In genomic region chr2:39913648-39914456, GRCh38 we compare ENCODE assay signal across 8 cellular contexts.
DNase-seq lines count a peak whose midpoint lies in the region; ATAC-seq, FAIRE-seq and TF ChIP-seq lines count a peak whose summit lies in the region.

No MANE protein-coding gene starts in this region.

- H3K4me1 Mint-ChIP-seq in activated CD8-positive, alpha-beta memory T cell treated with anti-CD3 and anti-CD28 coated beads, Interleukin-2, amount 10 ng/mL, durations not matched to agents 7 days and 5 days: peaks cover 21% of the 10 kb centered on the region

- TF ChIP-seq CTCF in Loucy (conservative IDR thresholded peaks at IDR 0.05; ENCODE audit: low read length): peak; percentile 90
- TF ChIP-seq CTCF in Peyer's patch (IDR thresholded peaks at IDR 0.05): peak; percentile 12 to 85 (median 66)

- H3K36me3 Mint-ChIP-seq in activated CD8-positive, alpha-beta memory T cell treated with anti-CD3 and anti-CD28 coated beads, Interleukin-2, amount 10 ng/mL, durations not matched to agents 7 days and 5 days: peaks cover 2% of the 10 kb centered on the region

- H3K27me3 ChIP-seq in H7 (ENCODE audit: control insufficient read depth, insufficient read depth, low read length) (no peaks in the 10 kb centered on the region), Loucy (ENCODE audit: insufficient read depth, low read length, poor library complexity, severe bottlenecking) (no peaks in the 10 kb centered on the region), Peyer's patch (no peaks in the 10 kb centered on the region)

- H3K79me2 ChIP-seq in Loucy (ENCODE audit: insufficient read depth, low read length): no peaks in the 10 kb centered on the region

- CTCF ChIA-PET in activated CD8-positive, alpha-beta memory T cell treated with anti-CD3 and anti-CD28 coated beads, Interleukin-2, amount 10 ng/mL, durations not matched to agents 7 days and 5 days (lab: Charles Lee): interaction anchor here (0.6 to 2.2 kb wide), 12 partner anchors 9 to 1867 kb away, joined by 3 to 26 read pairs (median 4); no protein-coding TSS in a partner anchor

- no peak for TF ChIP-seq POLR2A in Peyer's patch (IDR thresholded peaks at IDR 0.05)

- H3K4me3 ChIP-seq in H7 (ENCODE audit: insufficient read depth, low read depth, low read length): no peak overlapping the region
- H3K4me3 ChIP-seq in Loucy (ENCODE audit: low read length, poor library complexity, severe bottlenecking): no peak overlapping the region
- H3K4me3 ChIP-seq in Peyer's patch: no peak overlapping the region

- H3K4me2 ChIP-seq in Loucy (ENCODE audit: low read depth, low read length, poor library complexity, severe bottlenecking): no peak overlapping the region

- FAIRE-seq in endometrium (lab: Jason Lieb, UNC): peak; percentile 99

- peak; percentile 65 for ATAC-seq in activated CD8-positive, alpha-beta memory T cell treated with anti-CD3 and anti-CD28 coated beads, Interleukin-2, amount 10 ng/mL, durations not matched to agents 7 days and 5 days

- no peak overlapping the region for H3K4me3 Mint-ChIP-seq in activated CD8-positive, alpha-beta memory T cell treated with anti-CD3 and anti-CD28 coated beads, Interleukin-2, amount 10 ng/mL, durations not matched to agents 7 days and 5 days

- H3K4me1 ChIP-seq in Loucy (ENCODE audit: insufficient read depth, low read length, poor library complexity, severe bottlenecking) (peaks cover 7% of the 10 kb centered on the region), Peyer's patch (no peaks in the 10 kb centered on the region)

- no peak overlapping the region for H3K9ac ChIP-seq in Loucy (ENCODE audit: low read depth, low read length, poor library complexity, severe bottlenecking)

- peak overlapping the region; percentile 21 for H3K27ac Mint-ChIP-seq in activated CD8-positive, alpha-beta memory T cell treated with anti-CD3 and anti-CD28 coated beads, Interleukin-2, amount 10 ng/mL, durations not matched to agents 7 days and 5 days

- no peaks in the 10 kb centered on the region for H3K9me3 ChIP-seq in Loucy (ENCODE audit: insufficient read depth, low read depth, low read length)
- no peaks in the 10 kb centered on the region for H3K9me3 ChIP-seq in Peyer's patch

- H3K36me3 ChIP-seq in H7 (replicated peaks; ENCODE audit: control insufficient read depth, insufficient read depth, low read length): no peaks in the 10 kb centered on the region
- no peaks in the 10 kb centered on the region for H3K36me3 ChIP-seq in Loucy (ENCODE audit: insufficient read depth, low read length)
- no peaks in the 10 kb centered on the region for H3K36me3 ChIP-seq in Peyer's patch

- H3K9me3 Mint-ChIP-seq in activated CD8-positive, alpha-beta memory T cell treated with anti-CD3 and anti-CD28 coated beads, Interleukin-2, amount 10 ng/mL, durations not matched to agents 7 days and 5 days (ENCODE audit: low read depth): no peaks in the 10 kb centered on the region

- H3K27me3 Mint-ChIP-seq in activated CD8-positive, alpha-beta memory T cell treated with anti-CD3 and anti-CD28 coated beads, Interleukin-2, amount 10 ng/mL, durations not matched to agents 7 days and 5 days: peaks cover 17% of the 10 kb centered on the region

- no peaks in the 10 kb centered on the region for H3K9me2 ChIP-seq in Loucy (replicated peaks; ENCODE audit: low read depth, low read length)

- no peak for DNase-seq in activated CD8-positive, alpha-beta memory T cell treated with anti-CD3 and anti-CD28 coated beads, Interleukin-2, amount 10 ng/mL, durations not matched to agents 7 days and 5 days
- no peak for DNase-seq in activated CD8-positive, alpha-beta memory T cell treated with anti-CD3 and anti-CD28 coated beads, Interleukin-2, amount 50 U/mL, for 4 hours
- DNase-seq in H7 (peak; percentile 37), Peyer's patch (no peak), middle frontal gyrus (ENCODE audit: extremely low spot score, low spot score) (peak; percentile 21), NK-92 (lab: John Stamatoyannopoulos, UW; ENCODE audit: unreplicated experiment) (no peak)

- H2AFZ ChIP-seq in Loucy (ENCODE audit: low read length): peak overlapping the region; percentile 54; the same call in 1 of the 2 replicates

- no peaks in the 10 kb centered on the region for H3F3A ChIP-seq in Loucy (ENCODE audit: low read depth)

- no peaks in the 10 kb centered on the region for H4K20me1 ChIP-seq in Loucy (ENCODE audit: insufficient read depth, low read length, poor library complexity, severe bottlenecking)

- H3K27ac ChIP-seq in Peyer's patch: no peak overlapping the region

Comparison
In these comparisons a context has a peak if more than half of its experiments do, and no peak if none do; other contexts are left out.
1. DNase-seq: peak in H7 (single experiment) and middle frontal gyrus (single experiment); none in activated CD8-positive, alpha-beta memory T cell treated with anti-CD3 and anti-CD28 coated beads, Interleukin-2, amount 10 ng/mL, durations not matched to agents 7 days and 5 days (single experiment), activated CD8-positive, alpha-beta memory T cell treated with anti-CD3 and anti-CD28 coated beads, Interleukin-2, amount 50 U/mL, for 4 hours (single experiment), Peyer's patch (0 of 3) and NK-92 (single experiment).